ENCODE assay signal across 15 cellular contexts in genomic region chr1:13605159-13605558, GRCh38. TPM values are rescaled to one million over a fixed set of nuclear protein-coding genes. Genes with fewer than 3 reads are reported as not detected.
A peak's percentile ranks its signal among the peaks of the same experiment; 100 is the strongest.
DNase-seq lines count a peak whose midpoint lies in the region; ATAC-seq and TF ChIP-seq lines count a peak whose summit lies in the region.
"Had no signal": no experiment of that assay in that cellular context is flagged by ENCODE, and none has a peak within 500 bp of the region (broad histone marks: within the 10 kb centered on the region; RNA-seq: fewer than 3 reads in every experiment).

No MANE protein-coding gene starts in this region.

- ATAC-seq in sciatic nerve (peak; percentile 83), GM18517 (IDR thresholded peaks at IDR 0.05; ENCODE audit: unreplicated experiment) (no peak), HG02852 (IDR thresholded peaks at IDR 0.05; ENCODE audit: unreplicated experiment) (no peak)
- ATAC-seq: activated naive CD4-positive, alpha-beta T cell treated with anti-CD3 and anti-CD28 coated beads, Interleukin-2, amount 50 U/mL, for 72 hours had no signal

- H3K36me3 Mint-ChIP-seq in activated CD4-positive, alpha-beta T cell treated with anti-CD3 and anti-CD28 coated beads, Interleukin-2, amount 10 ng/mL, durations not matched to agents 7 days and 5 days (ENCODE audit: low read depth) = no peaks in the 10 kb centered on the region
- H3K36me3 Mint-ChIP-seq: activated naive CD4-positive, alpha-beta T cell treated with anti-CD3 and anti-CD28 coated beads, Interleukin-2, amount 50 U/mL, for 72 hours had no signal

- no peaks in the 10 kb centered on the region for H3K4me1 Mint-ChIP-seq in activated CD4-positive, alpha-beta T cell treated with anti-CD3 and anti-CD28 coated beads, Interleukin-2, amount 10 ng/mL, durations not matched to agents 7 days and 5 days

- no peaks in the 10 kb centered on the region for H3K9me3 Mint-ChIP-seq in activated CD4-positive, alpha-beta T cell treated with anti-CD3 and anti-CD28 coated beads, Interleukin-2, amount 10 ng/mL, durations not matched to agents 7 days and 5 days
- H3K9me3 Mint-ChIP-seq: activated naive CD4-positive, alpha-beta T cell treated with anti-CD3 and anti-CD28 coated beads, Interleukin-2, amount 50 U/mL, for 72 hours; T-helper 1 cell treated with Interleukin-12 subunit alpha and Interleukin-12 subunit beta and Interleukin-4 antibody, amounts not matched to agents 30 μg/mL and 1 μg/mL, for 36 hours had no signal

- no peak overlapping the region for H3K4me3 Mint-ChIP-seq in activated CD4-positive, alpha-beta T cell treated with anti-CD3 and anti-CD28 coated beads, Interleukin-2, amount 10 ng/mL, durations not matched to agents 7 days and 5 days
- H3K4me3 Mint-ChIP-seq: neural progenitor cell; T-helper 1 cell treated with Interleukin-12 subunit alpha and Interleukin-12 subunit beta and Interleukin-4 antibody, amounts not matched to agents 30 μg/mL and 1 μg/mL, for 36 hours had no signal

- H3K27me3 Mint-ChIP-seq in activated CD4-positive, alpha-beta T cell treated with anti-CD3 and anti-CD28 coated beads, Interleukin-2, amount 10 ng/mL, durations not matched to agents 7 days and 5 days = no peaks in the 10 kb centered on the region

- TF ChIP-seq CTCF in fibroblast of the aortic adventitia (IDR thresholded peaks at IDR 0.05; ENCODE audit: insufficient read depth, low read length) = no peak

- no peak overlapping the region for H3K4me3 ChIP-seq in fibroblast of the aortic adventitia (ENCODE audit: low read depth, low read length)
- H3K4me3 ChIP-seq: HAP-1, neural progenitor cell had no signal

- intact Hi-C loops in sciatic nerve (cut with DNase I) = no loop called here

- POLR2A ChIA-PET in activated CD4-positive, alpha-beta T cell treated with anti-CD3 and anti-CD28 coated beads, Interleukin-2, amount 10 ng/mL, durations not matched to agents 7 days and 5 days (lab: Charles Lee) = no interaction called here

- CTCF ChIA-PET in activated CD4-positive, alpha-beta T cell treated with anti-CD3 and anti-CD28 coated beads, Interleukin-2, amount 10 ng/mL, durations not matched to agents 7 days and 5 days (lab: Charles Lee) = no interaction called here

- DNase-seq in GM04504 (ENCODE audit: low read depth) (peak; percentile 74), amniotic epithelial cell (ENCODE audit: low read depth) (peak; percentile 96), fibroblast of the aortic adventitia (ENCODE audit: low read depth) (peak; percentile 45), sciatic nerve (ENCODE audit: low spot score) (no peak), DMS79 (lab: John Stamatoyannopoulos, UW) (no peak)
- DNase-seq in activated CD4-positive, alpha-beta T cell treated with anti-CD3 and anti-CD28 coated beads, Interleukin-2, amount 10 ng/mL, durations not matched to agents 7 days and 5 days = no peak
- DNase-seq: AML-193; Kasumi-1; stimulated activated naive CD4-positive, alpha-beta T cell had no signal

- no peak overlapping the region for H3K27ac Mint-ChIP-seq in activated CD4-positive, alpha-beta T cell treated with anti-CD3 and anti-CD28 coated beads, Interleukin-2, amount 10 ng/mL, durations not matched to agents 7 days and 5 days
- H3K27ac Mint-ChIP-seq: activated naive CD4-positive, alpha-beta T cell treated with anti-CD3 and anti-CD28 coated beads, Interleukin-2, amount 50 U/mL, for 72 hours; neural progenitor cell; T-helper 1 cell treated with Interleukin-12 subunit alpha and Interleukin-12 subunit beta and Interleukin-4 antibody, amounts not matched to agents 30 μg/mL and 1 μg/mL, for 36 hours had no signal

RNA-seq across cellular contexts. Expression of gene PDPN, which starts 21.5 kb away (rescaled TPM):
- 2.0 and 17.6 TPM in 2 replicates for total RNA-seq in fibroblast of the aortic adventitia (ENCODE audit: low replicate concordance)
- total RNA-seq in sciatic nerve = 22.7 TPM
- total RNA-seq in activated CD4-positive, alpha-beta T cell treated with anti-CD3 and anti-CD28 coated beads, Interleukin-2, amount 10 ng/mL, durations not matched to agents 7 days and 5 days = not detected
- total RNA-seq: activated naive CD4-positive, alpha-beta T cell treated with anti-CD3 and anti-CD28 coated beads, Interleukin-2, amount 50 U/mL, for 72 hours had no signal

Comparison
In these comparisons a context has a peak if more than half of its experiments do, and no peak if none do; other contexts are left out.
1. DNase-seq: peak in GM04504 (single experiment), amniotic epithelial cell (single experiment) and fibroblast of the aortic adventitia (single experiment); none in sciatic nerve (single experiment), activated CD4-positive, alpha-beta T cell treated with anti-CD3 and anti-CD28 coated beads, Interleukin-2, amount 10 ng/mL, durations not matched to agents 7 days and 5 days (single experiment) and DMS79 (single experiment).